16 cellular contexts compared by ENCODE assay signal in genomic region chr15:36323607-36324006, GRCh38.
"Had no signal": no experiment of that assay in that cellular context is flagged by ENCODE, and none has a peak within 500 bp of the region (broad histone marks: within the 10 kb centered on the region; RNA-seq: fewer than 3 reads in every experiment).

No MANE protein-coding gene starts in this region.

- H3K27ac ChIP-seq: dorsolateral prefrontal cortex, heart left ventricle, upper lobe of left lung had no signal

- H3K9me3 ChIP-seq: heart left ventricle, mucosa of descending colon, upper lobe of left lung had no signal

- H3K4me3 ChIP-seq: dorsolateral prefrontal cortex, heart left ventricle, mucosa of descending colon, smooth muscle cell, upper lobe of left lung had no signal

- H3K27me3 ChIP-seq: dorsolateral prefrontal cortex, heart left ventricle, upper lobe of left lung had no signal

- H3K36me3 ChIP-seq: heart left ventricle, upper lobe of left lung had no signal

- H3K4me1 ChIP-seq: heart left ventricle, upper lobe of left lung had no signal

- H3K4me2 ChIP-seq: smooth muscle cell had no signal

- DNase-seq: activated CD4-positive, alpha-beta memory T cell treated with anti-CD3 and anti-CD28 coated beads for 36 hours; activated gamma-delta T cell; activated T-cell treated with anti-CD3 and anti-CD28 coated beads, Interleukin-2, amount 50 U/mL, for 48 hours; dorsolateral prefrontal cortex; foreskin melanocyte; heart left ventricle; islet precursor cell; mucosa of descending colon; natural killer cell; posterior cingulate gyrus; right cardiac atrium; stimulated activated CD4-positive, alpha-beta T cell treated with anti-CD3 and anti-CD28 coated beads, Interleukin-2, amount 100 ng/mL, for 24 hours; stimulated activated naive CD4-positive, alpha-beta T cell; T-helper 9 cell; upper lobe of left lung had no signal
